Comparison of ENCODE assay signal across 10 cellular contexts in genomic region chr6:160042788-160043301, GRCh38.
DNase-seq lines count a peak whose midpoint lies in the region; ATAC-seq and TF ChIP-seq lines count a peak whose summit lies in the region.
"Had no signal": no experiment of that assay in that cellular context is flagged by ENCODE, and none has a peak within 500 bp of the region (broad histone marks: within the 10 kb centered on the region; RNA-seq: fewer than 3 reads in every experiment).

No MANE protein-coding gene starts in this region.

- H3K27me3 ChIP-seq in right cardiac atrium (ENCODE audit: control insufficient read depth, insufficient read depth) (no peaks in the 10 kb centered on the region), right atrium auricular region (no peaks in the 10 kb centered on the region), Karpas-422 (ENCODE audit: low read length) (no peaks in the 10 kb centered on the region)
- H3K27me3 ChIP-seq: ovary had no signal

- no peaks in the 10 kb centered on the region for H3K9me2 ChIP-seq in Karpas-422 (replicated peaks; ENCODE audit: insufficient read depth, low read length)

- ATAC-seq in right cardiac atrium (peak; percentile 48 to 50), HG03439 (IDR thresholded peaks at IDR 0.05; ENCODE audit: unreplicated experiment) (no peak)

- no peaks in the 10 kb centered on the region for H3K79me2 ChIP-seq in Karpas-422 (ENCODE audit: low read length)

- intact Hi-C loops in right cardiac atrium (cut with DNase I), result loop anchor here in 2 of 4 donors (10.0 kb wide), 1 partner anchor 68 kb away; no protein-coding TSS in a partner anchor

- H2AFZ ChIP-seq in Karpas-422 (ENCODE audit: low read length), result no peak overlapping the region

- H3K36me3 ChIP-seq in right atrium auricular region (peaks cover 45% of the 10 kb centered on the region), Karpas-422 (ENCODE audit: insufficient read depth, low read length) (no peaks in the 10 kb centered on the region)
- H3K36me3 ChIP-seq: ovary had no signal

- 69% methylated on average over 11 of the region's 11 CpGs for WGBS in right cardiac atrium

- H3K9me3 ChIP-seq in right cardiac atrium (ENCODE audit: control insufficient read depth, low read length) (no peaks in the 10 kb centered on the region), right atrium auricular region (no peaks in the 10 kb centered on the region), Karpas-422 (ENCODE audit: low read length) (no peaks in the 10 kb centered on the region)
- H3K9me3 ChIP-seq: ovary had no signal

- H3K27ac ChIP-seq in right cardiac atrium (ENCODE audit: low read length) (peak overlapping the region; percentile 36), right atrium auricular region (peak overlapping the region in 1 of 2 donors; percentile 52), epithelial cell of prostate (peak overlapping the region; percentile 77), Karpas-422 (ENCODE audit: low read length) (no peak overlapping the region)
- H3K27ac ChIP-seq: ovary had no signal

- H3K4me1 ChIP-seq in right cardiac atrium (ENCODE audit: control insufficient read depth, insufficient read depth, low read length) (peaks cover 5% of the 10 kb centered on the region), right atrium auricular region (peaks cover 0 to 27% of the 10 kb centered on the region in 2 donors), Karpas-422 (ENCODE audit: low read length) (no peaks in the 10 kb centered on the region)

- no peak overlapping the region for H3K4me2 ChIP-seq in Karpas-422 (ENCODE audit: low read depth, low read length, poor library complexity, severe bottlenecking)

- H3K4me3 ChIP-seq in right cardiac atrium (ENCODE audit: low read length) (no peak overlapping the region), right atrium auricular region (no peak overlapping the region), Karpas-422 (ENCODE audit: low read length) (no peak overlapping the region)
- H3K4me3 ChIP-seq: ovary had no signal

- no peak overlapping the region for H3K9ac ChIP-seq in Karpas-422 (ENCODE audit: low read length)

- TF ChIP-seq CTCF in right atrium auricular region (IDR thresholded peaks at IDR 0.05), result no peak

- no peak for DNase-seq in right cardiac atrium
- DNase-seq in right atrium auricular region (ENCODE audit: low spot score), result no peak
- DNase-seq in epithelial cell of prostate (ENCODE audit: low read depth, low spot score), result no peak
- DNase-seq in myocyte (ENCODE audit: low read depth), result peak; percentile 30
- no peak for DNase-seq in Karpas-422
- DNase-seq in NCI-H524 treated with DMSO at 0.1 percent for 48 hours (lab: John Stamatoyannopoulos, UW), result no peak
- DNase-seq in stimulated activated naive CD4-positive, alpha-beta T cell treated with Interleukin-2 at 50 U/mL for 16 hours (lab: John Stamatoyannopoulos, UW), result no peak
- DNase-seq: NCI-H446 treated with DMSO at 0.1 percent for 48 hours, ovary had no signal

- H4K20me1 ChIP-seq in Karpas-422 (ENCODE audit: insufficient read depth, low read depth, low read length), result no peaks in the 10 kb centered on the region
